2 cellular contexts compared by ENCODE assay signal in the genomic region with DNA sequence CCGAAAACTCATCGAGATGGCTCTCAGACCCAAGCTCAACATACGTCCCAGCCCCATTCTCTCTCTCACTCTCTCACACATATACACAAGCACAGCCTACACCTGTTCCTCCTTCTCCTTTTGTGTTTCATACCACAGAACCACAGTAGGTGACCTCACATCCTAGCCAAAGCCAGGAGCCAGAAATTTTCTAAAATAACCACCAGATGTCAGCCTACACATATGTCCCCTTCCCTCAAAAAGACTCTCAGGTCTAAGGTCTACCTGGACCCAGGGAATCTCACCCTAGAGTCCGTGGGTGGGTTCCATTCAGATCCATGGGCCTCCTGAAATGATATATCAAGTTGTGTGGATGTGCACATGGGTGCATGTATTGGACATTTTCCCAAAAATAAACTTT.
TF ChIP-seq lines count a peak whose summit lies in the region.

No MANE protein-coding gene starts in this region.

TF ChIP-seq in GM23338, 12 proteins besides CTCF, POLR2A, EP300 and RAD21 (continued from another document):
- TF ChIP-seq, protein P1, sequence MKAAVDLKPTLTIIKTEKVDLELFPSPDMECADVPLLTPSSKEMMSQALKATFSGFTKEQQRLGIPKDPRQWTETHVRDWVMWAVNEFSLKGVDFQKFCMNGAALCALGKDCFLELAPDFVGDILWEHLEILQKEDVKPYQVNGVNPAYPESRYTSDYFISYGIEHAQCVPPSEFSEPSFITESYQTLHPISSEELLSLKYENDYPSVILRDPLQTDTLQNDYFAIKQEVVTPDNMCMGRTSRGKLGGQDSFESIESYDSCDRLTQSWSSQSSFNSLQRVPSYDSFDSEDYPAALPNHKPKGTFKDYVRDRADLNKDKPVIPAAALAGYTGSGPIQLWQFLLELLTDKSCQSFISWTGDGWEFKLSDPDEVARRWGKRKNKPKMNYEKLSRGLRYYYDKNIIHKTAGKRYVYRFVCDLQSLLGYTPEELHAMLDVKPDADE (IDR thresholded peaks at IDR 0.05): no peak
- TF ChIP-seq, protein P2, sequence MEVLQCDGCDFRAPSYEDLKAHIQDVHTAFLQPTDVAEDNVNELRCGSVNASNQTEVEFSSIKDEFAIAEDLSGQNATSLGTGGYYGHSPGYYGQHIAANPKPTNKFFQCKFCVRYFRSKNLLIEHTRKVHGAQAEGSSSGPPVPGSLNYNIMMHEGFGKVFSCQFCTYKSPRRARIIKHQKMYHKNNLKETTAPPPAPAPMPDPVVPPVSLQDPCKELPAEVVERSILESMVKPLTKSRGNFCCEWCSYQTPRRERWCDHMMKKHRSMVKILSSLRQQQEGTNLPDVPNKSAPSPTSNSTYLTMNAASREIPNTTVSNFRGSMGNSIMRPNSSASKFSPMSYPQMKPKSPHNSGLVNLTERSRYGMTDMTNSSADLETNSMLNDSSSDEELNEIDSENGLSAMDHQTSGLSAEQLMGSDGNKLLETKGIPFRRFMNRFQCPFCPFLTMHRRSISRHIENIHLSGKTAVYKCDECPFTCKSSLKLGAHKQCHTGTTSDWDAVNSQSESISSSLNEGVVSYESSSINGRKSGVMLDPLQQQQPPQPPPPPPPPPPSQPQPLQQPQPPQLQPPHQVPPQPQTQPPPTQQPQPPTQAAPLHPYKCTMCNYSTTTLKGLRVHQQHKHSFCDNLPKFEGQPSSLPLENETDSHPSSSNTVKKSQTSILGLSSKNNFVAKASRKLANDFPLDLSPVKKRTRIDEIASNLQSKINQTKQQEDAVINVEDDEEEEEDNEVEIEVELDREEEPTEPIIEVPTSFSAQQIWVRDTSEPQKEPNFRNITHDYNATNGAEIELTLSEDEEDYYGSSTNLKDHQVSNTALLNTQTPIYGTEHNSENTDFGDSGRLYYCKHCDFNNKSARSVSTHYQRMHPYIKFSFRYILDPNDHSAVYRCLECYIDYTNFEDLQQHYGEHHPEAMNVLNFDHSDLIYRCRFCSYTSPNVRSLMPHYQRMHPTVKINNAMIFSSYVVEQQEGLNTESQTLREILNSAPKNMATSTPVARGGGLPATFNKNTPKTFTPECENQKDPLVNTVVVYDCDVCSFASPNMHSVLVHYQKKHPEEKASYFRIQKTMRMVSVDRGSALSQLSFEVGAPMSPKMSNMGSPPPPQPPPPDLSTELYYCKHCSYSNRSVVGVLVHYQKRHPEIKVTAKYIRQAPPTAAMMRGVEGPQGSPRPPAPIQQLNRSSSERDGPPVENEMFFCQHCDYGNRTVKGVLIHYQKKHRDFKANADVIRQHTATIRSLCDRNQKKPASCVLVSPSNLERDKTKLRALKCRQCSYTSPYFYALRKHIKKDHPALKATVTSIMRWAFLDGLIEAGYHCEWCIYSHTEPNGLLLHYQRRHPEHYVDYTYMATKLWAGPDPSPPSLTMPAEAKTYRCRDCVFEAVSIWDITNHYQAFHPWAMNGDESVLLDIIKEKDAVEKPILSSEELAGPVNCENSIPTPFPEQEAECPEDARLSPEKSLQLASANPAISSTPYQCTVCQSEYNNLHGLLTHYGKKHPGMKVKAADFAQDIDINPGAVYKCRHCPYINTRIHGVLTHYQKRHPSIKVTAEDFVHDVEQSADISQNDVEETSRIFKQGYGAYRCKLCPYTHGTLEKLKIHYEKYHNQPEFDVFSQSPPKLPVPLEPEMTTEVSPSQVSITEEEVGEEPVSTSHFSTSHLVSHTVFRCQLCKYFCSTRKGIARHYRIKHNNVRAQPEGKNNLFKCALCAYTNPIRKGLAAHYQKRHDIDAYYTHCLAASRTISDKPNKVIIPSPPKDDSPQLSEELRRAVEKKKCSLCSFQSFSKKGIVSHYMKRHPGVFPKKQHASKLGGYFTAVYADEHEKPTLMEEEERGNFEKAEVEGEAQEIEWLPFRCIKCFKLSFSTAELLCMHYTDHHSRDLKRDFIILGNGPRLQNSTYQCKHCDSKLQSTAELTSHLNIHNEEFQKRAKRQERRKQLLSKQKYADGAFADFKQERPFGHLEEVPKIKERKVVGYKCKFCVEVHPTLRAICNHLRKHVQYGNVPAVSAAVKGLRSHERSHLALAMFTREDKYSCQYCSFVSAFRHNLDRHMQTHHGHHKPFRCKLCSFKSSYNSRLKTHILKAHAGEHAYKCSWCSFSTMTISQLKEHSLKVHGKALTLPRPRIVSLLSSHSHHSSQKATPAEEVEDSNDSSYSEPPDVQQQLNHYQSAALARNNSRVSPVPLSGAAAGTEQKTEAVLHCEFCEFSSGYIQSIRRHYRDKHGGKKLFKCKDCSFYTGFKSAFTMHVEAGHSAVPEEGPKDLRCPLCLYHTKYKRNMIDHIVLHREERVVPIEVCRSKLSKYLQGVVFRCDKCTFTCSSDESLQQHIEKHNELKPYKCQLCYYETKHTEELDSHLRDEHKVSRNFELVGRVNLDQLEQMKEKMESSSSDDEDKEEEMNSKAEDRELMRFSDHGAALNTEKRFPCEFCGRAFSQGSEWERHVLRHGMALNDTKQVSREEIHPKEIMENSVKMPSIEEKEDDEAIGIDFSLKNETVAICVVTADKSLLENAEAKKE (CRISPR knock-in tag; IDR thresholded peaks at IDR 0.05): no peak
- TF ChIP-seq ZNF114 (CRISPR knock-in tag; IDR thresholded peaks at IDR 0.05) (no peak), EZH2phosphoT487 (IDR thresholded peaks at IDR 0.05; ENCODE audit: unreplicated experiment) (no peak), ZNF331 (CRISPR knock-in tag; IDR thresholded peaks at IDR 0.05; ENCODE audit: low read depth) (no peak), EZH2 (IDR thresholded peaks at IDR 0.05; ENCODE audit: low read depth, unreplicated experiment) (no peak), CREB1 (CRISPR knock-in tag; IDR thresholded peaks at IDR 0.05; ENCODE audit: low read depth) (no peak)
TF ChIP-seq in GM23338: peak in this region for 0.

TF ChIP-seq in WTC11, 78 proteins besides CTCF, POLR2A, EP300 and RAD21 (continued from another document):
- TF ChIP-seq ZNF219 (CRISPR knock-in tag; IDR thresholded peaks at IDR 0.05; ENCODE audit: borderline replicate concordance) (no peak), NR1H2 (CRISPR knock-in tag; IDR thresholded peaks at IDR 0.05) (no peak)
